In the genomic region with DNA sequence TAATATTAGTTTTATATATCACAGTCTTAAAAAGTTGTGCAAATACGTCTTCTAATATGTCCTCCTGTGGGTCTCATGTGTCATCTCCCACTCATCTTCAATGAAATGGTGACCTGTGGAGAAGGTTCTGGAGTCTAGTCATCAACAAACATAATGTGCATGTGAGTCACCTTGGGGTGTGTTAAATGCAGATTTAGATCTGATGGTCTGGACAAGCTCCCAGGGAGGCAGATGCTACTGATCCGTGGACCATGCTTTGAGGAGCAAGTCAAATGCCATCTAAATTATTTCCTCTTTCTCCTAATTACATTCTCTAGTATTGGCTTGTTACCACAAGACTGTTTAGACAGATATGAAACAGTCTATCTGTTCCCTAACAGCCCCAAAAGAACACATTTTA, we compare ENCODE assay signal across 25 cellular contexts.
"Had no signal": no experiment of that assay in that cellular context is flagged by ENCODE, and none has a peak within 500 bp of the region (broad histone marks: within the 10 kb centered on the region; RNA-seq: fewer than 3 reads in every experiment).

No MANE protein-coding gene starts in this region.

- H3K27ac Mint-ChIP-seq: mesothelial cell of epicardium; naive B cell; naive thymus-derived CD8-positive, alpha-beta T cell had no signal

- H3K36me3 Mint-ChIP-seq: mesothelial cell of epicardium, naive B cell had no signal

- ATAC-seq: gastrocnemius medialis; heart right ventricle; left cardiac atrium; left lung; left ventricle myocardium superior; lower lobe of right lung; mucosa of descending colon; naive thymus-derived CD8-positive, alpha-beta T cell had no signal

- H3K4me1 ChIP-seq: esophagus muscularis mucosa, gastrocnemius medialis, heart right ventricle, left lung, lower lobe of right lung had no signal

- H3K4me3 Mint-ChIP-seq: mesothelial cell of epicardium; naive B cell; naive thymus-derived CD8-positive, alpha-beta T cell had no signal

- H3K27me3 Mint-ChIP-seq: naive thymus-derived CD8-positive, alpha-beta T cell had no signal

- FAIRE-seq: endothelial cell of umbilical vein, islet of Langerhans, keratinocyte had no signal

- H3K9me3 ChIP-seq: gastrocnemius medialis, lower lobe of right lung, mucosa of descending colon had no signal

- H3K36me3 ChIP-seq: esophagus muscularis mucosa, gastrocnemius medialis, heart right ventricle, left lung, lower lobe of right lung had no signal

- H3K4me1 Mint-ChIP-seq: mesothelial cell of epicardium; naive B cell; naive thymus-derived CD8-positive, alpha-beta T cell had no signal

- H3K4me3 ChIP-seq: coronary artery, dorsolateral prefrontal cortex, esophagus muscularis mucosa, gastrocnemius medialis, heart right ventricle, left lung, lower lobe of right lung, mucosa of descending colon had no signal

- DNase-seq: dermis blood vessel endothelial cell; dorsolateral prefrontal cortex; effector CD4-positive, alpha-beta T cell; effector memory CD4-positive, alpha-beta T cell; foreskin fibroblast; foreskin melanocyte; gastrocnemius medialis; glutamatergic neuron; head of caudate nucleus; heart right ventricle; hippocampal formation; left cardiac atrium; left lung; left ventricle myocardium superior; lower lobe of right lung; mesenchymal stem cell; mucosa of descending colon; naive B cell; naive thymus-derived CD8-positive, alpha-beta T cell had no signal

- H3K27ac ChIP-seq: coronary artery, dorsolateral prefrontal cortex, esophagus muscularis mucosa, gastrocnemius medialis, heart right ventricle, left lung, lower lobe of right lung had no signal

- H3K27me3 ChIP-seq: dorsolateral prefrontal cortex, esophagus muscularis mucosa, gastrocnemius medialis, heart right ventricle, left lung had no signal
